In the genomic region with DNA sequence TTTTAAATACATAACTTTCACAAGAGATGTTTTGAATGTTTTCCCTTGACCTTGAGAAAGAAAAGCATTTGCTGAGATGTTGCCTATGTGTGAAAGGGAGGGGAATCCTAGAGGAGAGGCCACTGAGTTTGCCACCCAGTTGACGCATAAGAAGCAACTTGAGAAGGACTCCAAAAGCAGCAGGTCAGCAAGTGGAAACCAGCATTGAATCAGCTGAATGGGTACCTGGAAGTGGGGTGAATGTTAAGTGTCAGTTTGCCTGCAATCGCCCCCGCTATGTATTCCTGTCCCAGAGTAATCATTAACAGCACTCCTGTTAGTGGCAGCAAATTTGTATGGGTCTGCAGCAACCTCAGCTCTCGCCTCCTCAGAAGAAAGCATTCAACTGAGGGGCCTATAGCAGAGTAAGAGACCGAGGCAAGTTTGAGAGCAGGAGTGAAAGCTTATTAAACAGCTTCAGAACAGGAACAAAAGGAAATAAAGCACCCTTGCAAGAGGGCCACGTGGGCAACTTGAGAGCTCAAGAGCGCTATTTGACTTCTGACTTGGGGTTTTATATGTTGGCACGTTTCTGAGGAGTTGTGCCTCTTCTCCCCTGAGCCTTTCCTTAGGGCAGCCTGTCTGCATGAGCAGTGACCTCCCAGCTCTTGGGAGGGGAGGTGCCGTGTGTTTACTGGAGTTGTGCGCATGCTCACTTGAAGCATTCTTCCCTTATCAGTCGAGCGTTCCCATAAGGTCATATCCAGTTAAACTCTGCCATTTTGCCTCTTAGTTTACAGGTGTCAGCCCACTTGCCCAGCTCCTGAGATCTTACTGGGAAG, we compare ENCODE assay signal across 17 cellular contexts.
DNase-seq lines count a peak whose midpoint lies in the region; ATAC-seq and TF ChIP-seq lines count a peak whose summit lies in the region.
"Had no signal": no experiment of that assay in that cellular context is flagged by ENCODE, and none has a peak within 500 bp of the region (broad histone marks: within the 10 kb centered on the region; RNA-seq: fewer than 3 reads in every experiment).

No MANE protein-coding gene starts in this region.

- peaks cover 2% of the 10 kb centered on the region for H3K4me1 Mint-ChIP-seq in activated CD4-positive, alpha-beta T cell treated with anti-CD3 and anti-CD28 coated beads, Interleukin-2, amount 10 ng/mL, durations not matched to agents 24 days and 14 days
- H3K4me1 Mint-ChIP-seq in activated CD4-positive, alpha-beta T cell treated with anti-CD3 and anti-CD28 coated beads, Interleukin-2, amount 10 ng/mL, durations not matched to agents 7 days and 5 days, result no peaks in the 10 kb centered on the region

- H3K9me3 Mint-ChIP-seq in activated CD4-positive, alpha-beta T cell treated with anti-CD3 and anti-CD28 coated beads, Interleukin-2, amount 10 ng/mL, durations not matched to agents 24 days and 14 days, result no peaks in the 10 kb centered on the region
- no peaks in the 10 kb centered on the region for H3K9me3 Mint-ChIP-seq in activated CD4-positive, alpha-beta T cell treated with anti-CD3 and anti-CD28 coated beads, Interleukin-2, amount 10 ng/mL, durations not matched to agents 7 days and 5 days

- BruUV-seq in OCI-LY7 (replicated peaks; lab: Mats Ljungman, UMichigan), result no TSS peak

- no peaks in the 10 kb centered on the region for H4K20me1 ChIP-seq in OCI-LY7 (ENCODE audit: insufficient read depth, low read length)

- ATAC-seq in gastroesophageal sphincter, result no peak

- peak overlapping the region; percentile 65 for H3K4me2 ChIP-seq in OCI-LY7 (ENCODE audit: low read length)

- no peaks in the 10 kb centered on the region for H3K79me2 ChIP-seq in OCI-LY7 (ENCODE audit: insufficient read depth, low read depth, low read length)

- TF ChIP-seq EP300 in gastroesophageal sphincter (IDR thresholded peaks at IDR 0.05), result no peak

- no peak for TF ChIP-seq POLR2A in gastroesophageal sphincter (IDR thresholded peaks at IDR 0.05)

- peak; percentile 29 for DNase-seq in activated CD4-positive, alpha-beta T cell treated with anti-CD3 and anti-CD28 coated beads, Interleukin-2, amount 10 ng/mL, durations not matched to agents 24 days and 14 days
- DNase-seq in activated CD4-positive, alpha-beta T cell treated with anti-CD3 and anti-CD28 coated beads, Interleukin-2, amount 10 ng/mL, durations not matched to agents 7 days and 5 days, result no peak
- DNase-seq in OCI-LY7 (ENCODE audit: low spot score) (no peak), left kidney (ENCODE audit: low read depth, low spot score) (peak; percentile 56), HuH-7 (ENCODE audit: low spot score) (no peak), anterior cingulate cortex (lab: John Stamatoyannopoulos, UW) (no peak), inferior parietal cortex (ENCODE audit: extremely low spot score) (no peak)
- DNase-seq: Caco-2; KBM-7; midbrain; NCI-H187 treated with DMSO at 0.1 percent for 48 hours; NK-92 treated with Interleukin-12 subunit alpha and Interleukin-12 subunit beta, amount 100 ng/mL, for 24 hours; pancreas; SJCRH30; spleen had no signal

- no peak overlapping the region for H3K27ac Mint-ChIP-seq in activated CD4-positive, alpha-beta T cell treated with anti-CD3 and anti-CD28 coated beads, Interleukin-2, amount 10 ng/mL, durations not matched to agents 24 days and 14 days
- H3K27ac Mint-ChIP-seq in activated CD4-positive, alpha-beta T cell treated with anti-CD3 and anti-CD28 coated beads, Interleukin-2, amount 10 ng/mL, durations not matched to agents 7 days and 5 days, result no peak overlapping the region

- H3K27me3 Mint-ChIP-seq in activated CD4-positive, alpha-beta T cell treated with anti-CD3 and anti-CD28 coated beads, Interleukin-2, amount 10 ng/mL, durations not matched to agents 24 days and 14 days, result peaks cover 13% of the 10 kb centered on the region
- peaks cover 9% of the 10 kb centered on the region for H3K27me3 Mint-ChIP-seq in activated CD4-positive, alpha-beta T cell treated with anti-CD3 and anti-CD28 coated beads, Interleukin-2, amount 10 ng/mL, durations not matched to agents 7 days and 5 days

- WGBS in gastroesophageal sphincter (ENCODE audit: low coverage in 1 of 2), 2 donors, result 86 to 90% methylated on average over 7 to 12 of the region's 12 CpGs

- H3K4me3 ChIP-seq in OCI-LY7 (ENCODE audit: low read depth, low read length, poor library complexity, severe bottlenecking) (no peak overlapping the region), gastroesophageal sphincter (no peak overlapping the region)
- H3K4me3 ChIP-seq: pancreas, SJCRH30, spleen had no signal

- H3K9me3 ChIP-seq in OCI-LY7 (ENCODE audit: low read length) (no peaks in the 10 kb centered on the region), gastroesophageal sphincter (no peaks in the 10 kb centered on the region)
- H3K9me3 ChIP-seq: pancreas, SJCRH30, spleen had no signal

- POLR2A ChIA-PET in activated CD4-positive, alpha-beta T cell treated with anti-CD3 and anti-CD28 coated beads, Interleukin-2, amount 10 ng/mL, durations not matched to agents 7 days and 5 days (lab: Charles Lee), result no interaction called here
- POLR2A ChIA-PET in OCI-LY7 (lab: Charles Lee), result interaction anchor here (1.1 to 1.6 kb wide), 2 partner anchors 13 to 15 kb away, joined by 5 to 6 read pairs; no protein-coding TSS in a partner anchor

- H3K36me3 ChIP-seq in OCI-LY7 (ENCODE audit: insufficient read depth, low read length), result no peaks in the 10 kb centered on the region
- H3K36me3 ChIP-seq in gastroesophageal sphincter, result no peaks in the 10 kb centered on the region
- H3K36me3 ChIP-seq: pancreas, SJCRH30, spleen had no signal

- H2AFZ ChIP-seq in OCI-LY7 (ENCODE audit: low read length), result peak overlapping the region; percentile 43; the same call in 1 of the 2 replicates

- H3K27ac ChIP-seq in OCI-LY7 (ENCODE audit: low read depth, low read length, poor library complexity, severe bottlenecking) (peak overlapping the region; percentile 86), gastroesophageal sphincter (no peak overlapping the region)
- H3K27ac ChIP-seq: SJCRH30, VCaP had no signal

- no peak overlapping the region for H3K4me3 Mint-ChIP-seq in activated CD4-positive, alpha-beta T cell treated with anti-CD3 and anti-CD28 coated beads, Interleukin-2, amount 10 ng/mL, durations not matched to agents 24 days and 14 days
- H3K4me3 Mint-ChIP-seq in activated CD4-positive, alpha-beta T cell treated with anti-CD3 and anti-CD28 coated beads, Interleukin-2, amount 10 ng/mL, durations not matched to agents 7 days and 5 days, result no peak overlapping the region

- CTCF ChIA-PET in activated CD4-positive, alpha-beta T cell treated with anti-CD3 and anti-CD28 coated beads, Interleukin-2, amount 10 ng/mL, durations not matched to agents 7 days and 5 days (lab: Charles Lee), result no interaction called here
- CTCF ChIA-PET in OCI-LY7 (lab: Charles Lee; ENCODE audit: unreplicated experiment), result no interaction called here

- intact Hi-C loops in activated CD4-positive, alpha-beta T cell treated with anti-CD3 and anti-CD28 coated beads, Interleukin-2, amount 10 ng/mL, durations not matched to agents 24 days and 14 days (cut with micrococcal nuclease), result no loop called here
- intact Hi-C loops in OCI-LY7 (cut with micrococcal nuclease; ENCODE audit: unreplicated experiment), result no loop called here

- H3K4me1 ChIP-seq in OCI-LY7 (ENCODE audit: insufficient read depth, low read length, poor library complexity, severe bottlenecking) (peaks cover 54% of the 10 kb centered on the region), gastroesophageal sphincter (no peaks in the 10 kb centered on the region)
- H3K4me1 ChIP-seq: SJCRH30 had no signal

- H3K9me2 ChIP-seq in OCI-LY7 (ENCODE audit: insufficient read depth, low read length), result no peaks in the 10 kb centered on the region

- TF ChIP-seq CTCF in OCI-LY7 (conservative IDR thresholded peaks at IDR 0.05; ENCODE audit: low read length) (no peak), gastroesophageal sphincter (IDR thresholded peaks at IDR 0.05) (no peak)

- H3K27me3 ChIP-seq in gastroesophageal sphincter, result no peaks in the 10 kb centered on the region
- H3K27me3 ChIP-seq: pancreas, SJCRH30, spleen had no signal

- H3K36me3 Mint-ChIP-seq in activated CD4-positive, alpha-beta T cell treated with anti-CD3 and anti-CD28 coated beads, Interleukin-2, amount 10 ng/mL, durations not matched to agents 24 days and 14 days (ENCODE audit: low read depth), result no peaks in the 10 kb centered on the region
- H3K36me3 Mint-ChIP-seq in activated CD4-positive, alpha-beta T cell treated with anti-CD3 and anti-CD28 coated beads, Interleukin-2, amount 10 ng/mL, durations not matched to agents 7 days and 5 days (ENCODE audit: low read depth), result no peaks in the 10 kb centered on the region

Comparison
In these comparisons a context has a peak if more than half of its experiments do, and no peak if none do; other contexts are left out.
1. DNase-seq: peak in activated CD4-positive, alpha-beta T cell treated with anti-CD3 and anti-CD28 coated beads, Interleukin-2, amount 10 ng/mL, durations not matched to agents 24 days and 14 days (single experiment) and left kidney (single experiment); none in activated CD4-positive, alpha-beta T cell treated with anti-CD3 and anti-CD28 coated beads, Interleukin-2, amount 10 ng/mL, durations not matched to agents 7 days and 5 days (single experiment), OCI-LY7 (single experiment), HuH-7 (single experiment), anterior cingulate cortex (0 of 58) and inferior parietal cortex (single experiment).